In genomic region chr4:33316578-33316977, GRCh38 we compare ENCODE assay signal across 21 cellular contexts.
A peak's percentile ranks its signal among the peaks of the same experiment; 100 is the strongest.
DNase-seq lines count a peak whose midpoint lies in the region; ATAC-seq and TF ChIP-seq lines count a peak whose summit lies in the region.
"Had no signal": no experiment of that assay in that cellular context is flagged by ENCODE, and none has a peak within 500 bp of the region (broad histone marks: within the 10 kb centered on the region; RNA-seq: fewer than 3 reads in every experiment).

No MANE protein-coding gene starts in this region.

- peak overlapping the region; percentile 75 for H3K27ac Mint-ChIP-seq in MCF 10A (ENCODE audit: low read depth, unreplicated experiment)
- H3K27ac Mint-ChIP-seq: B cell; CD4-positive, CD25-positive, alpha-beta regulatory T cell; CD8-positive, alpha-beta T cell; GM23338; HFFc6 had no signal

- peak overlapping the region; percentile 75 for H3K14ac ChIP-seq in neuronal stem cell (ENCODE audit: low read length)

- in situ Hi-C loops in mammary epithelial cell (cut with MboI; ENCODE audit: low sequenced_read_pairs in 2 of 2) = no loop called here

- CTCF ChIA-PET in MCF 10A (lab: Yijun Ruan, JAX) (interaction anchor here (0.5 kb wide), 1 partner anchor 266 kb away, joined by 4 read pairs; no protein-coding TSS in a partner anchor), mammary epithelial cell (lab: Charles Lee; ENCODE audit: low non-redundant PET) (no interaction called here)

- H3K4me1 ChIP-seq in mammary epithelial cell (ENCODE audit: insufficient read depth, low read length) (no peaks in the 10 kb centered on the region), neuronal stem cell (ENCODE audit: control insufficient read depth in 2 of 2, insufficient read depth in 1 of 2, low read depth in 1 of 2, low read length in 2 of 2) (no peaks in the 10 kb centered on the region), upper lobe of right lung (no peaks in the 10 kb centered on the region)
- H3K4me1 ChIP-seq: BLaER1, Caco-2 had no signal

- H3K4me3 Mint-ChIP-seq in MCF 10A (ENCODE audit: unreplicated experiment) = no peak overlapping the region
- H3K4me3 Mint-ChIP-seq: B cell; CD4-positive, CD25-positive, alpha-beta regulatory T cell; CD8-positive, alpha-beta T cell; GM23338; HFFc6 had no signal

- no peak overlapping the region for H3K4ac ChIP-seq in neuronal stem cell (ENCODE audit: low read length)

- no peaks in the 10 kb centered on the region for H3K27me3 ChIP-seq in mammary epithelial cell (ENCODE audit: insufficient read depth, low read length)
- H3K27me3 ChIP-seq in neuronal stem cell (ENCODE audit: control insufficient read depth in 3 of 3, insufficient read depth in 3 of 3, low read depth in 1 of 3, low read length in 3 of 3) = no peaks in the 10 kb centered on the region
- no peaks in the 10 kb centered on the region for H3K27me3 ChIP-seq in upper lobe of right lung
- H3K27me3 ChIP-seq: BLaER1 had no signal

- H2BK15ac ChIP-seq in neuronal stem cell (ENCODE audit: low read length) = no peak overlapping the region

- no peaks in the 10 kb centered on the region for H3K36me3 Mint-ChIP-seq in MCF 10A (ENCODE audit: insufficient read depth, unreplicated experiment)
- H3K36me3 Mint-ChIP-seq: CD4-positive, CD25-positive, alpha-beta regulatory T cell; CD8-positive, alpha-beta T cell had no signal

- no peak overlapping the region for H4K91ac ChIP-seq in neuronal stem cell (ENCODE audit: low read depth, low read length, poor library complexity)

- ATAC-seq in upper lobe of right lung (no peak), HG03095 (IDR thresholded peaks at IDR 0.05; ENCODE audit: unreplicated experiment) (no peak)
- ATAC-seq: CD8-positive, alpha-beta T cell; GM12878; GM23338 had no signal

- intact Hi-C loops in MCF 10A (cut with micrococcal nuclease) (no loop called here), mammary epithelial cell (cut with micrococcal nuclease) (no loop called here), upper lobe of right lung (cut with DNase I) (no loop called here)

- no peak overlapping the region for H2BK5ac ChIP-seq in neuronal stem cell (ENCODE audit: low read length)

- H3K79me1 ChIP-seq in neuronal stem cell (ENCODE audit: low read depth, low read length) = no peaks in the 10 kb centered on the region

- H4K20me1 ChIP-seq in mammary epithelial cell (ENCODE audit: insufficient read depth, low read length) = no peaks in the 10 kb centered on the region
- H4K20me1 ChIP-seq: BLaER1 had no signal

- H2AFZ ChIP-seq in mammary epithelial cell (ENCODE audit: low read depth, low read length) (no peak overlapping the region), neuronal stem cell (ENCODE audit: low read length) (no peak overlapping the region)
- H2AFZ ChIP-seq: GM23338 had no signal

- no peak overlapping the region for H2BK12ac ChIP-seq in neuronal stem cell (ENCODE audit: low read length)

- H3K23ac ChIP-seq in neuronal stem cell (ENCODE audit: low read depth, low read length, poor library complexity) = no peak overlapping the region

- no peak overlapping the region for H2BK120ac ChIP-seq in neuronal stem cell (ENCODE audit: low read depth, low read length)

- no peak for TF ChIP-seq CTCF in MCF 10A (IDR thresholded peaks at IDR 0.05; ENCODE audit: unreplicated experiment)
- TF ChIP-seq CTCF in mammary epithelial cell (conservative IDR thresholded peaks at IDR 0.05 in 1 of 2, IDR thresholded peaks at IDR 0.05 in 1 of 2; ENCODE audit: extremely low read depth in 1 of 2, insufficient read depth in 1 of 2, low read depth in 1 of 2, low read length in 2 of 2) = no peak
- TF ChIP-seq CTCF in epithelial cell of esophagus (IDR thresholded peaks at IDR 0.05; ENCODE audit: insufficient read depth, low read depth, low read length, missing control alignments) = no peak
- no peak for TF ChIP-seq CTCF in upper lobe of right lung (IDR thresholded peaks at IDR 0.05)

- H3K27me3 Mint-ChIP-seq in MCF 10A (ENCODE audit: insufficient read depth, unreplicated experiment) = no peaks in the 10 kb centered on the region
- H3K27me3 Mint-ChIP-seq: B cell; CD4-positive, CD25-positive, alpha-beta regulatory T cell had no signal

- WGBS in mammary epithelial cell (ENCODE audit: low coverage, missing lambda C conversion rate) = no CpG with 5 or more reads among the region's 3 CpGs
- WGBS in neuronal stem cell (ENCODE audit: extremely low coverage in 2 of 2, insufficient read length in 2 of 2, insufficient replicate concordance in 1 of 2), 2 donors = no CpG with 5 or more reads among the region's 3 CpGs

- H3K9me3 ChIP-seq in mammary epithelial cell (replicated peaks; ENCODE audit: insufficient read depth, low read length) (peaks cover 5% of the 10 kb centered on the region), neuronal stem cell (replicated peaks in 1 of 2; ENCODE audit: control insufficient read depth in 2 of 2, insufficient read depth in 1 of 2, low read depth in 1 of 2, low read length in 2 of 2) (no peaks in the 10 kb centered on the region), upper lobe of right lung (no peaks in the 10 kb centered on the region)
- H3K9me3 ChIP-seq: Caco-2, HAP-1 had no signal

- H3K4me2 ChIP-seq in mammary epithelial cell (ENCODE audit: insufficient read depth, low read depth, low read length) (no peak overlapping the region), neuronal stem cell (ENCODE audit: insufficient read depth, low read length, poor library complexity, severe bottlenecking) (no peak overlapping the region)
- H3K4me2 ChIP-seq: BLaER1, GM23338 had no signal

- H3K9me3 Mint-ChIP-seq in MCF 10A (ENCODE audit: unreplicated experiment) = peaks cover 6% of the 10 kb centered on the region

- no peaks in the 10 kb centered on the region for H3K79me2 ChIP-seq in mammary epithelial cell (ENCODE audit: insufficient read depth, low read length)

- no peak for DNase-seq in MCF 10A (ENCODE audit: unreplicated experiment)
- DNase-seq in mammary epithelial cell = no peak
- peak; percentile 8 for DNase-seq in epithelial cell of esophagus (ENCODE audit: low read depth)
- DNase-seq in neuronal stem cell (ENCODE audit: low spot score) = no peak
- peak; percentile 42 for DNase-seq in upper lobe of right lung
- no peak for DNase-seq in GM19238 (ENCODE audit: insufficient read length, low spot score)
- no peak for DNase-seq in stimulated activated CD4-positive, alpha-beta T cell treated with anti-CD3 and anti-CD28 coated beads, Interleukin-2, amount 100 ng/mL, for 24 hours
- DNase-seq: Caco-2; CD4-positive, CD25-positive, alpha-beta regulatory T cell; CD8-positive, alpha-beta T cell; DMS153; GDM1; HFFc6 had no signal

- BruUV-seq in MCF 10A (replicated peaks; lab: Mats Ljungman, UMichigan) (no TSS peak), mammary epithelial cell (replicated peaks; lab: Mats Ljungman, UMichigan) (no TSS peak)

- no peak overlapping the region for H2AK5ac ChIP-seq in neuronal stem cell (ENCODE audit: low read depth, low read length)

- dilution Hi-C loops in mammary epithelial cell (cut with HindIII; ENCODE audit: low sequenced_read_pairs) = no loop called here

- H3K36me3 ChIP-seq in mammary epithelial cell (ENCODE audit: insufficient read depth, low read length) = no peaks in the 10 kb centered on the region
- H3K36me3 ChIP-seq in neuronal stem cell (replicated peaks in 1 of 2; ENCODE audit: control insufficient read depth in 2 of 2, insufficient read depth in 2 of 2, low read length in 2 of 2) = no peaks in the 10 kb centered on the region
- H3K36me3 ChIP-seq in upper lobe of right lung = no peaks in the 10 kb centered on the region
- H3K36me3 ChIP-seq: BLaER1, HAP-1 had no signal

- POLR2A ChIA-PET in MCF 10A (lab: Yijun Ruan, JAX) = interaction anchor here (0.7 kb wide), 1 partner anchor 10 kb away, joined by 3 read pairs; no protein-coding TSS in a partner anchor

- H3K18ac ChIP-seq in neuronal stem cell (ENCODE audit: low read length) = no peak overlapping the region

- H3K4me3 ChIP-seq in mammary epithelial cell (replicated peaks in 1 of 3; ENCODE audit: insufficient read depth in 1 of 3, low read depth in 2 of 3, low read length in 3 of 3) (no peak overlapping the region), epithelial cell of esophagus (ENCODE audit: low read length) (no peak overlapping the region), neuronal stem cell (ENCODE audit: low read length in 2 of 2) (no peak overlapping the region), upper lobe of right lung (no peak overlapping the region)
- H3K4me3 ChIP-seq: BLaER1, GM12878, GM23338, HAP-1 had no signal

- H3K9ac ChIP-seq in mammary epithelial cell (ENCODE audit: insufficient read depth, low read length) (no peak overlapping the region), neuronal stem cell (ENCODE audit: low read depth, low read length, poor library complexity) (no peak overlapping the region)
- H3K9ac ChIP-seq: BLaER1 had no signal

- no peak overlapping the region for H4K8ac ChIP-seq in neuronal stem cell (ENCODE audit: low read depth, low read length)

- H3K27ac ChIP-seq in mammary epithelial cell (ENCODE audit: insufficient read depth, low read depth, low read length) (no peak overlapping the region), neuronal stem cell (replicated peaks; ENCODE audit: low read length) (no peak overlapping the region), upper lobe of right lung (no peak overlapping the region)
- H3K27ac ChIP-seq: 22Rv1, BLaER1, C4-2B had no signal

- H3K4me1 Mint-ChIP-seq in MCF 10A (ENCODE audit: insufficient read depth, unreplicated experiment) = no peaks in the 10 kb centered on the region
- H3K4me1 Mint-ChIP-seq: B cell; CD4-positive, CD25-positive, alpha-beta regulatory T cell; GM23338 had no signal

Comparison
In these comparisons a context has a peak if more than half of its experiments do, and no peak if none do; other contexts are left out.
1. DNase-seq: peak in epithelial cell of esophagus (single experiment) and upper lobe of right lung (single experiment); none in MCF 10A (single experiment), mammary epithelial cell (single experiment), neuronal stem cell (single experiment), GM19238 (single experiment) and stimulated activated CD4-positive, alpha-beta T cell treated with anti-CD3 and anti-CD28 coated beads, Interleukin-2, amount 100 ng/mL, for 24 hours (0 of 2).